Comparison of ENCODE assay signal across 1 cellular context in the genomic region with DNA sequence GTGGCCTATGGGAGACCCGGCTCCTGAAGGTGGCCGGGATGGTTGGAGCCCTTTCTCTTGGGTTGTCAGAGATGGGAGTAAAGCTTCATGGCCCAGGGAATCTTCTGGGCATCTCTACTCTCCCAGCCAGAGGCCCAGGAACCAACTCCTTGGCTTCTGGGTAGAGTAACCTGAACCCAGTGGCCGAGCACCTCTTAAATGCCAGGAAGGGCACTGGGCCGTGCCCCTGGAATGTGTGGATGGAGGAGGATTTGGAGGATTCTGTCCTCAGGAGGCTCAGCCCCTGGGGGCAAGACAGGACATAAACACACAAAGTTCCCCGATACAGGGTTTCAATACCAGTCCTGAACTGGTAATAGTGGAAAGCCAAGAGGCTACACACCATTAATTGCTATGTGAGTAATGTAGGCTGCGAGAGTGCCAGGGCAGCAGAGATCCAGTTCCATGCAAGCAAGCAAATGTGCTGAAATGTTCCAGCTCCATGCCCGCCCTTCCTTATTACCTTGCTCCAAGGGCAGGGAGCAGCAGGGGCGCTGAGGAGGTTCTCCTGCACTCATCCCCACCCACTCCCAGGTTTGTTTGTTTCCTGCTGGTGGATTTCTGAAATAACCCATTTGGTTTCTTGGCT.
TF ChIP-seq lines count a peak whose summit lies in the region.

No MANE protein-coding gene starts in this region.

TF ChIP-seq in HCT116, 20 proteins besides CTCF, POLR2A, EP300 and RAD21 (continued from another document):
- TF ChIP-seq MAX (IDR thresholded peaks at IDR 0.05) (no peak), SRF (IDR thresholded peaks at IDR 0.05; ENCODE audit: low read depth) (no peak), ZNF274 (IDR thresholded peaks at IDR 0.05; ENCODE audit: low read depth, low read length) (no peak)
